Comparison of ENCODE assay signal across 15 cellular contexts in genomic region chr5:68114641-68115040, GRCh38.
DNase-seq lines count a peak whose midpoint lies in the region; ATAC-seq and TF ChIP-seq lines count a peak whose summit lies in the region.
"Had no signal": no experiment of that assay in that cellular context is flagged by ENCODE, and none has a peak within 500 bp of the region (broad histone marks: within the 10 kb centered on the region; RNA-seq: fewer than 3 reads in every experiment).

No MANE protein-coding gene starts in this region.

- TF ChIP-seq CTCF in osteoblast (IDR thresholded peaks at IDR 0.05; ENCODE audit: extremely low read depth, low read depth, low read length) (no peak), Calu3 (IDR thresholded peaks at IDR 0.05; ENCODE audit: unreplicated experiment) (no peak)

- intact Hi-C loops in Calu3 (cut with micrococcal nuclease; ENCODE audit: unreplicated experiment), result no loop called here

- no peak overlapping the region for H3K4me3 Mint-ChIP-seq in Calu3 (ENCODE audit: low read depth, unreplicated experiment)
- H3K4me3 Mint-ChIP-seq: naive thymus-derived CD4-positive, alpha-beta T cell had no signal

- no peaks in the 10 kb centered on the region for H3K79me2 ChIP-seq in osteoblast (ENCODE audit: insufficient read depth, low read length)

- H3K27me3 Mint-ChIP-seq in Calu3 (ENCODE audit: unreplicated experiment), result no peaks in the 10 kb centered on the region

- no peak for ATAC-seq in HG03432 (IDR thresholded peaks at IDR 0.05; ENCODE audit: unreplicated experiment)
- ATAC-seq: naive thymus-derived CD4-positive, alpha-beta T cell had no signal

- H4K20me1 ChIP-seq in osteoblast (ENCODE audit: insufficient read depth, low read length), result no peaks in the 10 kb centered on the region

- peak overlapping the region; percentile 15 for H3K27ac ChIP-seq in epithelial cell of prostate
- peak overlapping the region; percentile 88 for H3K27ac ChIP-seq in osteoblast (ENCODE audit: low read depth, low read length)
- H3K27ac ChIP-seq: KMS-11, right atrium auricular region had no signal

- CTCF ChIA-PET in Calu3 (lab: Charles Lee), result no interaction called here

- DNase-seq in ELR (ENCODE audit: low read depth), result peak; percentile 93
- DNase-seq in RPMI7951 (ENCODE audit: low read depth), result peak; percentile 91
- no peak for DNase-seq in epithelial cell of prostate (ENCODE audit: low read depth, low spot score)
- DNase-seq in osteoblast (ENCODE audit: insufficient read length, low spot score, missing footprints), result peak; percentile 79
- no peak for DNase-seq in Calu3
- DNase-seq in T-helper 9 cell, result no peak
- no peak for DNase-seq in DMS153 treated with DMSO at 0.1 percent for 48 hours (lab: John Stamatoyannopoulos, UW; ENCODE audit: unreplicated experiment)
- DNase-seq: activated naive CD4-positive, alpha-beta T cell treated with anti-CD3 and anti-CD28 coated beads, Interleukin-2, amount 50 U/mL, for 16 hours; kidney; naive thymus-derived CD4-positive, alpha-beta T cell; NCI-H187 treated with DMSO at 0.1 percent for 48 hours; Right ventricle myocardium superior had no signal

- no peaks in the 10 kb centered on the region for H3K27me3 ChIP-seq in osteoblast (ENCODE audit: insufficient read depth, low read length)
- H3K27me3 ChIP-seq: right atrium auricular region had no signal

- H3K4me1 Mint-ChIP-seq in Calu3 (ENCODE audit: low read depth, unreplicated experiment), result peaks cover 10% of the 10 kb centered on the region

- no peaks in the 10 kb centered on the region for H3K36me3 ChIP-seq in osteoblast (ENCODE audit: insufficient read depth, low read length)
- H3K36me3 ChIP-seq: right atrium auricular region had no signal

- H3K27ac Mint-ChIP-seq in Calu3 (ENCODE audit: unreplicated experiment), result no peak overlapping the region
- H3K27ac Mint-ChIP-seq: naive thymus-derived CD4-positive, alpha-beta T cell had no signal

- H3K9me3 ChIP-seq in osteoblast (ENCODE audit: low read depth, low read length), result no peaks in the 10 kb centered on the region
- H3K9me3 ChIP-seq: right atrium auricular region had no signal

- no peaks in the 10 kb centered on the region for H3K36me3 Mint-ChIP-seq in Calu3 (ENCODE audit: insufficient read depth, unreplicated experiment)

- BruUV-seq in Calu3 (replicated peaks; lab: Mats Ljungman, UMichigan), result no TSS peak

- H3K4me3 ChIP-seq in osteoblast (ENCODE audit: insufficient read depth, low read length), result no peak overlapping the region
- H3K4me3 ChIP-seq: right atrium auricular region had no signal

- H3K4me1 ChIP-seq in osteoblast (ENCODE audit: insufficient read depth, low read length), result peaks cover 14% of the 10 kb centered on the region
- H3K4me1 ChIP-seq: right atrium auricular region had no signal

- H2AFZ ChIP-seq in osteoblast (ENCODE audit: low read length), result peak overlapping the region; percentile 74

- H3K4me2 ChIP-seq in osteoblast (ENCODE audit: insufficient read depth, low read length), result peak overlapping the region; percentile 53
- H3K4me2 ChIP-seq: KMS-11 had no signal

- H3K9me3 Mint-ChIP-seq in Calu3 (ENCODE audit: low read depth, unreplicated experiment), result no peaks in the 10 kb centered on the region

Comparison
In these comparisons a context has a peak if more than half of its experiments do, and no peak if none do; other contexts are left out.
1. DNase-seq: peak in ELR (single experiment), RPMI7951 (single experiment) and osteoblast (single experiment); none in epithelial cell of prostate (single experiment), Calu3 (single experiment), T-helper 9 cell (single experiment) and DMS153 treated with DMSO at 0.1 percent for 48 hours (single experiment).